ENCODE assay signal across 12 cellular contexts in genomic region chr5:140794594-140795258, GRCh38. TPM values are rescaled to one million over a fixed set of nuclear protein-coding genes. Genes with fewer than 3 reads are reported as not detected.
DNase-seq lines count a peak whose midpoint lies in the region; ATAC-seq, FAIRE-seq and TF ChIP-seq lines count a peak whose summit lies in the region.
"Had no signal": no experiment of that assay in that cellular context is flagged by ENCODE, and none has a peak within 500 bp of the region (broad histone marks: within the 10 kb centered on the region; RNA-seq: fewer than 3 reads in every experiment).

TSS of gene PCDHA2 (plus strand) at chr5:140794852.

- H3K4me1 ChIP-seq in breast epithelium (no peaks in the 10 kb centered on the region), upper lobe of left lung (no peaks in the 10 kb centered on the region)
- H3K4me1 ChIP-seq: foreskin keratinocyte had no signal

- H3K36me3 ChIP-seq in breast epithelium (no peaks in the 10 kb centered on the region), upper lobe of left lung (no peaks in the 10 kb centered on the region)

- no peaks in the 10 kb centered on the region for H3K27me3 ChIP-seq in breast epithelium
- no peaks in the 10 kb centered on the region for H3K27me3 ChIP-seq in upper lobe of left lung

- no peak for ATAC-seq in upper lobe of left lung (ENCODE audit: low FRiP score in 2 of 2)
- no peak for ATAC-seq in HG03469 (IDR thresholded peaks at IDR 0.05; ENCODE audit: unreplicated experiment)
- ATAC-seq: foreskin keratinocyte, natural killer cell had no signal

- no peak within 1 kb of the TSS for H3K27ac Mint-ChIP-seq in MCF 10A (ENCODE audit: low read depth, unreplicated experiment)
- H3K27ac Mint-ChIP-seq: natural killer cell had no signal

- H3K36me3 Mint-ChIP-seq in MCF 10A (ENCODE audit: insufficient read depth, unreplicated experiment) = no peaks in the 10 kb centered on the region

- peaks cover 15% of the 10 kb centered on the region for H3K9me3 Mint-ChIP-seq in MCF 10A (ENCODE audit: unreplicated experiment)

- H3K4me1 Mint-ChIP-seq in MCF 10A (ENCODE audit: insufficient read depth, unreplicated experiment) = no peaks in the 10 kb centered on the region
- H3K4me1 Mint-ChIP-seq: natural killer cell had no signal

- TF ChIP-seq CTCF in breast epithelium (IDR thresholded peaks at IDR 0.05) (no peak), MCF 10A (IDR thresholded peaks at IDR 0.05; ENCODE audit: unreplicated experiment) (no peak), upper lobe of left lung (IDR thresholded peaks at IDR 0.05) (no peak)

- WGBS in upper lobe of left lung, 2 donors = 18 to 20% methylated on average over 8 to 27 of the region's 27 CpGs

- H3K27ac ChIP-seq in breast epithelium = no peak within 1 kb of the TSS
- no peak within 1 kb of the TSS for H3K27ac ChIP-seq in upper lobe of left lung
- H3K27ac ChIP-seq: foreskin keratinocyte had no signal

- H3K4me3 Mint-ChIP-seq in MCF 10A (ENCODE audit: unreplicated experiment) = no peak within 1 kb of the TSS
- H3K4me3 Mint-ChIP-seq: natural killer cell had no signal

- H3K4me3 ChIP-seq in breast epithelium = peak within 1 kb of the TSS in 2 of 3 donors; percentile 40 to 50
- H3K4me3 ChIP-seq in upper lobe of left lung = peak within 1 kb of the TSS in 3 of 4 donors; percentile 24 to 33 (median 25)

- TF ChIP-seq POLR2A in breast epithelium (IDR thresholded peaks at IDR 0.05) (no peak), upper lobe of left lung (IDR thresholded peaks at IDR 0.05) (no peak)

- intact Hi-C loops in breast epithelium (cut with DNase I; ENCODE audit: low total_unique reads) = no loop called here
- intact Hi-C loops in MCF 10A (cut with micrococcal nuclease) = no loop called here

- no peaks in the 10 kb centered on the region for H3K27me3 Mint-ChIP-seq in MCF 10A (ENCODE audit: insufficient read depth, unreplicated experiment)

- H3K9me3 ChIP-seq in breast epithelium (peaks cover 35 to 81% of the 10 kb centered on the region in 2 donors), upper lobe of left lung (peaks cover 7 to 56% (median 49%) of the 10 kb centered on the region in 4 donors)

- peak; percentile 87 for FAIRE-seq in TTC549 (lab: Jason Lieb, UNC)
- FAIRE-seq in urothelium cell line (lab: Jason Lieb, UNC) = no peak

- TF ChIP-seq EP300 in upper lobe of left lung (IDR thresholded peaks at IDR 0.05) = no peak

- CTCF ChIA-PET in MCF 10A (lab: Yijun Ruan, JAX) = interaction anchor here (0.9 to 1.1 kb wide), 3 partner anchors 11 to 423 kb away, joined by 3 read pairs; no protein-coding TSS in a partner anchor

- DNase-seq in breast epithelium (ENCODE audit: low spot score in 2 of 2) = no peak
- DNase-seq in MCF 10A (ENCODE audit: unreplicated experiment) = no peak
- DNase-seq in iPS-NIHi11 (ENCODE audit: low spot score) = peak; percentile 17
- peak in 1 of 2 donors; percentile 56 for DNase-seq in upper lobe of left lung
- DNase-seq in urothelium cell line (ENCODE audit: low spot score) = no peak
- DNase-seq in C1 segment of cervical spinal cord (lab: John Stamatoyannopoulos, UW) = no peak
- DNase-seq: foreskin keratinocyte, natural killer cell, NCI-H2171, SK-N-SH had no signal

- POLR2A ChIA-PET in MCF 10A (lab: Yijun Ruan, JAX) = no interaction called here

- no TSS peak for BruUV-seq in MCF 10A (replicated peaks; lab: Mats Ljungman, UMichigan)

RNA-seq across cellular contexts. Expression of gene PCDHA2, which starts in this region (rescaled TPM):
- total RNA-seq in breast epithelium = under 1 TPM in 2 of 3 donors, not detected in 1; 0.33 to 0.59 TPM
- total RNA-seq in MCF 10A (2022) = not detected in 2 replicates
- total RNA-seq in upper lobe of left lung = under 1 TPM in 3 of 6 donors, not detected in 3; 0.13 to 0.78 (median 0.30) TPM
- total RNA-seq: foreskin keratinocyte, natural killer cell had no signal
